9 cellular contexts compared by ENCODE assay signal in genomic region chr14:64717870-64718269, GRCh38. TPM values are rescaled to one million over a fixed set of nuclear protein-coding genes. Genes with fewer than 3 reads are reported as not detected.
DNase-seq lines count a peak whose midpoint lies in the region; ATAC-seq, FAIRE-seq and TF ChIP-seq lines count a peak whose summit lies in the region.
"Had no signal": no experiment of that assay in that cellular context is flagged by ENCODE, and none has a peak within 500 bp of the region (broad histone marks: within the 10 kb centered on the region; RNA-seq: fewer than 3 reads in every experiment).

No MANE protein-coding gene starts in this region.

- no peak overlapping the region for H3K4me3 ChIP-seq in astrocyte (ENCODE audit: insufficient read depth, low read depth, low read length)
- H3K4me3 ChIP-seq in stomach, result no peak overlapping the region

- 15 to 35% (median 25%) methylated on average over 6 of the region's 6 CpGs for WGBS in stomach, 5 donors

- no peaks in the 10 kb centered on the region for H3K36me3 ChIP-seq in astrocyte (ENCODE audit: insufficient read depth, low read length)
- H3K36me3 ChIP-seq in stomach, result no peaks in the 10 kb centered on the region

- no peak overlapping the region for H3K9ac ChIP-seq in astrocyte (ENCODE audit: low read length)

- TF ChIP-seq POLR2A in stomach (IDR thresholded peaks at IDR 0.05), result no peak

- H3K4me2 ChIP-seq in astrocyte (ENCODE audit: low read length), result peak overlapping the region; percentile 1

- H3K4me3 Mint-ChIP-seq in astrocyte (ENCODE audit: unreplicated experiment), result peak overlapping the region; percentile 66

- TF ChIP-seq CTCF in astrocyte (IDR thresholded peaks at IDR 0.05; ENCODE audit: insufficient read depth, low read depth, low read length) (no peak), stomach (IDR thresholded peaks at IDR 0.05) (no peak)

- peak overlapping the region; percentile 50 for H3K27ac Mint-ChIP-seq in astrocyte (ENCODE audit: unreplicated experiment)

- H3K27me3 ChIP-seq in astrocyte (ENCODE audit: insufficient read depth, low read length), result no peaks in the 10 kb centered on the region
- H3K27me3 ChIP-seq in layer of hippocampus (ENCODE audit: control insufficient read depth, insufficient read depth, low read length), result no peaks in the 10 kb centered on the region
- no peaks in the 10 kb centered on the region for H3K27me3 ChIP-seq in stomach

- intact Hi-C loops in stomach (cut with DNase I; ENCODE audit: low total_unique reads), result no loop called here

- peaks cover 5% of the 10 kb centered on the region for H3K9me3 Mint-ChIP-seq in astrocyte (ENCODE audit: unreplicated experiment)

- DNase-seq in LHCN-M2 (ENCODE audit: low read depth), result peak; percentile 31
- no peak for DNase-seq in astrocyte (ENCODE audit: low read depth)
- no peak for DNase-seq in stomach
- DNase-seq in NCI-H128 (lab: John Stamatoyannopoulos, UW; ENCODE audit: unreplicated experiment), result no peak
- no peak for DNase-seq in HuH-7 (ENCODE audit: low spot score)
- DNase-seq: NCI-H1694 treated with DMSO at 0.1 percent for 48 hours had no signal

- no peak for FAIRE-seq in astrocyte (lab: Jason Lieb, UNC)

- ATAC-seq in GM21825 (IDR thresholded peaks at IDR 0.05; ENCODE audit: unreplicated experiment) (no peak), GM19023 (IDR thresholded peaks at IDR 0.05; ENCODE audit: unreplicated experiment) (no peak)

- peaks cover 24% of the 10 kb centered on the region for H3K36me3 Mint-ChIP-seq in astrocyte (ENCODE audit: low read depth, unreplicated experiment)

- H4K20me1 ChIP-seq in astrocyte (ENCODE audit: insufficient read depth, low read length), result no peaks in the 10 kb centered on the region

- H3K27me3 Mint-ChIP-seq in astrocyte (ENCODE audit: low read depth, unreplicated experiment), result no peaks in the 10 kb centered on the region

- H3K9me3 ChIP-seq in astrocyte (ENCODE audit: insufficient read depth, low read depth, low read length), result peaks cover 3% of the 10 kb centered on the region
- H3K9me3 ChIP-seq in stomach, result peaks cover 0 to 9% (median 0%) of the 10 kb centered on the region in 4 donors

- H3K27ac ChIP-seq in astrocyte (ENCODE audit: low read depth, low read length), result no peak overlapping the region
- peak overlapping the region; percentile 91 for H3K27ac ChIP-seq in layer of hippocampus (ENCODE audit: low read depth, low read length)
- peak overlapping the region; percentile 14 to 87 (median 79) for H3K27ac ChIP-seq in stomach

- peaks cover 91% of the 10 kb centered on the region for H3K79me2 ChIP-seq in astrocyte (ENCODE audit: insufficient read depth, low read length)

- H3K4me1 ChIP-seq in astrocyte (ENCODE audit: insufficient read depth, low read length) (peaks cover 55% of the 10 kb centered on the region), stomach (peaks cover 70 to 84% (median 76%) of the 10 kb centered on the region in 4 donors)

- H2AFZ ChIP-seq in astrocyte (ENCODE audit: low read depth, low read length), result no peak overlapping the region

- TF ChIP-seq EP300 in stomach (IDR thresholded peaks at IDR 0.05), result no peak

- peaks cover 69% of the 10 kb centered on the region for H3K4me1 Mint-ChIP-seq in astrocyte (ENCODE audit: low read depth, unreplicated experiment)

RNA-seq across cellular contexts. Expression of gene PLEKHG3, which starts 13.6 kb away (rescaled TPM):
- total RNA-seq in LHCN-M2 (2014; rRNA removed) (3.5 and 6.0 TPM in 2 replicates), astrocyte (84.1 and 98.6 TPM in 2 replicates), stomach (100 to 1,000 TPM in 1 of 5 donors, 10 to 100 TPM in 4; 25.3 to 292 (median 27.2) TPM)
- 5.9 TPM for polyA plus RNA-seq in LHCN-M2 (2012)
- polyA plus RNA-seq in stomach, result 10 to 100 TPM in 1 of 3 donors, 1 to 10 TPM in 2; 7.3 to 24.8 (median 9.2) TPM
